In the genomic region with DNA sequence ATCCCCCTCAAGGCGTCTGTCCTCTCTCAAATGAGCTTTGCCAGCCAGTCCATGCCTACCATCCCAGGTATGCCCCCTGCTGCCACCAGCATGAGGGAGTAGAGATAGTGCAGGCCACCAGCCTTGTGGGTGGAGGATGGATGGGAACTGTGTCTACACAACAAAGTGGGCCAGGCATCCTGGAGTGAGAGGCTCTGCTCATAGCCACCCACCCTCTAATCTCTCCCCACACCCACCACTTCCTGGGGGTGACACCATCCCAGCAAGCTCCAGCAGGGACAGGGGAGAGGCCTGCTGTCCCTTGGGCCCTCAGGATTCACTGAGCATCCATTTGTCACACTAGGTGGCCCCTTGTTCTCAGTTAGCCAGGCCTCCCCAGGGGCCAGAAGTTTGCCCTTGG, we compare ENCODE assay signal across 20 cellular contexts. TPM values are rescaled to one million over a fixed set of nuclear protein-coding genes. Genes with fewer than 3 reads are reported as not detected.
A peak's percentile ranks its signal among the peaks of the same experiment; 100 is the strongest.
DNase-seq lines count a peak whose midpoint lies in the region; ATAC-seq and TF ChIP-seq lines count a peak whose summit lies in the region.
"Had no signal": no experiment of that assay in that cellular context is flagged by ENCODE, and none has a peak within 500 bp of the region (broad histone marks: within the 10 kb centered on the region; RNA-seq: fewer than 3 reads in every experiment).

No MANE protein-coding gene starts in this region.

- H3K4me3 Mint-ChIP-seq in stimulated activated effector memory CD8-positive, alpha-beta T cell treated with anti-CD3 and anti-CD28 coated beads, Interleukin-12 subunit alpha, Interleukin-12 subunit beta, amount 100 ng/mL, for 72 hours: no peak overlapping the region
- H3K4me3 Mint-ChIP-seq: B cell; CD4-positive, CD25-positive, alpha-beta regulatory T cell; CD8-positive, alpha-beta T cell; GM23338 had no signal

- no peak overlapping the region for H3K27ac Mint-ChIP-seq in stimulated activated effector memory CD8-positive, alpha-beta T cell treated with anti-CD3 and anti-CD28 coated beads, Interleukin-12 subunit alpha, Interleukin-12 subunit beta, amount 100 ng/mL, for 72 hours
- H3K27ac Mint-ChIP-seq: CD8-positive, alpha-beta T cell; GM23338 had no signal

- POLR2A ChIA-PET in HEK293 (lab: Yijun Ruan, JAX): no interaction called here

- H3K27me3 ChIP-seq in gastroesophageal sphincter: peaks cover 13% of the 10 kb centered on the region
- H3K27me3 ChIP-seq: BLaER1 had no signal

- H3K4me3 ChIP-seq in HEK293 (ENCODE audit: low read depth, low read length): no peak overlapping the region
- H3K4me3 ChIP-seq in gastroesophageal sphincter: no peak overlapping the region
- H3K4me3 ChIP-seq: BLaER1, GM23338, HAP-1 had no signal

- H3K27ac ChIP-seq in HEK293 (ENCODE audit: extremely low read depth, low read depth, low read length) (no peak overlapping the region), gastroesophageal sphincter (no peak overlapping the region)
- H3K27ac ChIP-seq: 22Rv1, BLaER1, C4-2B had no signal

- peak; percentile 10 for ATAC-seq in gastroesophageal sphincter
- no peak for ATAC-seq in stimulated activated effector memory CD8-positive, alpha-beta T cell treated with anti-CD3 and anti-CD28 coated beads, Interleukin-12 subunit alpha, Interleukin-12 subunit beta, amount 100 ng/mL, for 72 hours
- ATAC-seq: CD8-positive, alpha-beta T cell; GM23338 had no signal

- H3K9me3 ChIP-seq in HEK293 (ENCODE audit: control insufficient read depth, insufficient read depth, low read depth, low read length) (no peaks in the 10 kb centered on the region), gastroesophageal sphincter (no peaks in the 10 kb centered on the region)
- H3K9me3 ChIP-seq: BLaER1, Caco-2, HAP-1 had no signal

- no peak for TF ChIP-seq EP300 in gastroesophageal sphincter (IDR thresholded peaks at IDR 0.05)

- no peaks in the 10 kb centered on the region for H3K9me3 Mint-ChIP-seq in stimulated activated effector memory CD8-positive, alpha-beta T cell treated with anti-CD3 and anti-CD28 coated beads, Interleukin-12 subunit alpha, Interleukin-12 subunit beta, amount 100 ng/mL, for 72 hours
- H3K9me3 Mint-ChIP-seq: CD8-positive, alpha-beta T cell; GM23338 had no signal

- TF ChIP-seq POLR2A in gastroesophageal sphincter (IDR thresholded peaks at IDR 0.05): no peak

- H3K36me3 Mint-ChIP-seq in stimulated activated effector memory CD8-positive, alpha-beta T cell treated with anti-CD3 and anti-CD28 coated beads, Interleukin-12 subunit alpha, Interleukin-12 subunit beta, amount 100 ng/mL, for 72 hours: peaks cover 98% of the 10 kb centered on the region

- no peak for TF ChIP-seq CTCF in HEK293 (tag by site-specific recombination; IDR thresholded peaks at IDR 0.05)
- TF ChIP-seq CTCF in gastroesophageal sphincter (IDR thresholded peaks at IDR 0.05): no peak

- no peaks in the 10 kb centered on the region for H3K36me3 ChIP-seq in HEK293 (ENCODE audit: control insufficient read depth in 2 of 2, insufficient read depth in 1 of 2, low read length in 2 of 2)
- H3K36me3 ChIP-seq in gastroesophageal sphincter: no peaks in the 10 kb centered on the region
- H3K36me3 ChIP-seq: HAP-1 had no signal

- H3K4me1 ChIP-seq in HEK293 (ENCODE audit: control insufficient read depth, insufficient read depth, low read length) (no peaks in the 10 kb centered on the region), gastroesophageal sphincter (no peaks in the 10 kb centered on the region)
- H3K4me1 ChIP-seq: BLaER1, Caco-2, HAP-1 had no signal

- CTCF ChIA-PET in HEK293 (lab: Yijun Ruan, JAX): interaction anchor here (1.9 kb wide), 1 partner anchor 9 kb away, joined by 14 read pairs; no protein-coding TSS in a partner anchor

- WGBS in gastroesophageal sphincter (ENCODE audit: low coverage in 1 of 2), 2 donors: no CpG with 5 or more reads among the region's 1 CpG

- peak; percentile 41 for DNase-seq in activated CD8-positive, alpha-beta memory T cell treated with anti-CD3 and anti-CD28 coated beads, Interleukin-2, amount 50 U/mL, for 48 hours
- no peak for DNase-seq in activated CD8-positive, alpha-beta memory T cell treated with anti-CD3 and anti-CD28 coated beads for 24 hours
- DNase-seq in stimulated activated CD4-positive, alpha-beta T cell treated with anti-CD3 and anti-CD28 coated beads, Interleukin-2, amount 100 ng/mL, for 48 hours: no peak
- no peak for DNase-seq in stimulated activated effector memory CD8-positive, alpha-beta T cell treated with anti-CD3 and anti-CD28 coated beads, Interleukin-12 subunit alpha, Interleukin-12 subunit beta, amount 100 ng/mL, for 72 hours (ENCODE audit: low spot score in 2 of 2)
- no peak for DNase-seq in activated effector memory CD4-positive, alpha-beta T cell treated with anti-CD3 and anti-CD28 coated beads, Interleukin-2, amount 50 U/mL, for 16 hours
- DNase-seq: Caco-2; CD4-positive, CD25-positive, alpha-beta regulatory T cell; CD8-positive, alpha-beta T cell; DMS153; EL; GDM1 had no signal

- peaks cover 4% of the 10 kb centered on the region for H3K4me1 Mint-ChIP-seq in stimulated activated effector memory CD8-positive, alpha-beta T cell treated with anti-CD3 and anti-CD28 coated beads, Interleukin-12 subunit alpha, Interleukin-12 subunit beta, amount 100 ng/mL, for 72 hours
- H3K4me1 Mint-ChIP-seq: B cell; CD4-positive, CD25-positive, alpha-beta regulatory T cell; GM23338 had no signal

TF ChIP-seq in HEK293, 187 proteins besides CTCF, POLR2A, EP300 and RAD21:
- TF ChIP-seq ZNF121 (tag by site-specific recombination; IDR thresholded peaks at IDR 0.05) (no peak), EGR2 (tag by site-specific recombination; IDR thresholded peaks at IDR 0.05; ENCODE audit: low read depth) (peak; percentile 95), SALL2 (tag by site-specific recombination; IDR thresholded peaks at IDR 0.05; ENCODE audit: borderline replicate concordance) (no peak), ZFHX2 (tag by site-specific recombination; conservative IDR thresholded peaks at IDR 0.05) (peak; percentile 83)

RNA-seq across cellular contexts. Expression of gene FOXI1, which starts 25.5 kb away (rescaled TPM):
- total RNA-seq in gastroesophageal sphincter: not detected
- total RNA-seq: B cell; CD4-positive, CD25-positive, alpha-beta regulatory T cell; CD8-positive, alpha-beta T cell; GM23338; H4 had no signal
